ENCODE assay signal across 1 cellular context in genomic region chr19:38478273-38478971, GRCh38.
TF ChIP-seq lines count a peak whose summit lies in the region.

No MANE protein-coding gene starts in this region.

TF ChIP-seq in GM12878, 131 proteins besides CTCF, POLR2A, EP300 and RAD21 (continued from another document):
- TF ChIP-seq ATF3 (IDR thresholded peaks at IDR 0.05; ENCODE audit: borderline replicate concordance, extremely low read depth, low read depth, low read length), result no peak
- no peak for TF ChIP-seq SMARCA5 (IDR thresholded peaks at IDR 0.05)
- TF ChIP-seq PBX3 (IDR thresholded peaks at IDR 0.05; ENCODE audit: insufficient replicate concordance, low read depth, low read length), result no peak
- no peak for TF ChIP-seq NR2C2 (IDR thresholded peaks at IDR 0.05; ENCODE audit: borderline replicate concordance, control insufficient read depth, insufficient read length, low read depth)
- no peak for TF ChIP-seq ZBTB40 (IDR thresholded peaks at IDR 0.05; ENCODE audit: borderline replicate concordance)
- no peak for TF ChIP-seq MAX (IDR thresholded peaks at IDR 0.05; ENCODE audit: low read depth, low read length)
- TF ChIP-seq SIN3A (IDR thresholded peaks at IDR 0.05; ENCODE audit: low read depth, low read length), result no peak
- TF ChIP-seq HDGF (IDR thresholded peaks at IDR 0.05), result no peak
- TF ChIP-seq RCOR1 (conservative IDR thresholded peaks at IDR 0.05; ENCODE audit: low read depth, low read length), result no peak
- no peak for TF ChIP-seq ZNF217 (IDR thresholded peaks at IDR 0.05)
- no peak for TF ChIP-seq PAX5 (IDR thresholded peaks at IDR 0.05; ENCODE audit: borderline replicate concordance, low read depth, low read length)
- TF ChIP-seq SUZ12 (IDR thresholded peaks at IDR 0.05; ENCODE audit: unreplicated experiment), result no peak
- no peak for TF ChIP-seq DPF2 (IDR thresholded peaks at IDR 0.05)
- TF ChIP-seq TARDBP (IDR thresholded peaks at IDR 0.05; ENCODE audit: borderline replicate concordance), result no peak
- no peak for TF ChIP-seq RBBP5 (conservative IDR thresholded peaks at IDR 0.05)
- TF ChIP-seq SRF (IDR thresholded peaks at IDR 0.05; ENCODE audit: low read depth in 2 of 2, low read length in 2 of 2), result no peak
- TF ChIP-seq MTA2 (IDR thresholded peaks at IDR 0.05; ENCODE audit: low read depth), result no peak
